37 cellular contexts compared by ENCODE assay signal in the genomic region with DNA sequence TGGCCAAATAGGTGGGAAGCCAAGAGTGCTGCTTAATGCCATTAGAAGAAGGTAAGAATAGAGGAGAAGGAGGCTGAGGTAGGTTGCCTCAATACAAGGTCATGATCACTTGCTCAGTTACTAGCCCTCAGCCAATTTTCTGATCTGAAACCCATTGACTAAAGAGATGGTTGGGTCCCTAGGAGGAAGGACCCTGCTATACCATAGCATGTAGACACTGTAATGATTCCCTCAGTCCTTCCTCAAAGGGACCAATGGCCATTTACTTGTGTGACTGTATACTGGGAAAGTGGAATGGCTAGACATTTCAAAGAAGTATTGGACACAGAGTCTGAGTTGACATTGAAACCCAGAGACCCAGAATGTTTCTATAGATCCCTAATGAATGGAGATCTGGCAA.
A peak's percentile ranks its signal among the peaks of the same experiment; 100 is the strongest.
DNase-seq lines count a peak whose midpoint lies in the region; ATAC-seq, FAIRE-seq and TF ChIP-seq lines count a peak whose summit lies in the region.
"Had no signal": no experiment of that assay in that cellular context is flagged by ENCODE, and none has a peak within 500 bp of the region (broad histone marks: within the 10 kb centered on the region; RNA-seq: fewer than 3 reads in every experiment).

No MANE protein-coding gene starts in this region.

- H3K4me3 Mint-ChIP-seq in activated CD4-positive, alpha-beta T cell treated with anti-CD3 and anti-CD28 coated beads, Interleukin-2, amount 10 ng/mL, durations not matched to agents 24 days and 14 days = no peak overlapping the region
- H3K4me3 Mint-ChIP-seq: B cell; CD14-positive monocyte; CD4-positive, alpha-beta memory T cell; CD4-positive, alpha-beta T cell; CD4-positive, CD25-positive, alpha-beta regulatory T cell; CD8-positive, alpha-beta memory T cell; CD8-positive, alpha-beta T cell had no signal

- no peak overlapping the region for H3K4me2 ChIP-seq in osteoblast (ENCODE audit: insufficient read depth, low read length)
- H3K4me2 ChIP-seq: A549; BLaER1; BLaER1 treated with 17β-estradiol and CSF1 and Interleukin-3, amounts not matched to agents 10 nM and 100 nM had no signal

- no peak for TF ChIP-seq CTCF in bronchial epithelial cell (IDR thresholded peaks at IDR 0.05; ENCODE audit: insufficient read depth, low read length, severe bottlenecking)
- no peak for TF ChIP-seq CTCF in esophagus muscularis mucosa (IDR thresholded peaks at IDR 0.05)
- TF ChIP-seq CTCF in osteoblast (IDR thresholded peaks at IDR 0.05; ENCODE audit: extremely low read depth, low read depth, low read length) = no peak
- no peak for TF ChIP-seq CTCF in GM13977 (IDR thresholded peaks at IDR 0.05; ENCODE audit: extremely low read depth, insufficient read depth, missing control alignments)

- DNase-seq in activated CD4-positive, alpha-beta T cell treated with anti-CD3 and anti-CD28 coated beads, Interleukin-2, amount 10 ng/mL, durations not matched to agents 24 days and 14 days = peak; percentile 5
- DNase-seq in activated CD4-positive, alpha-beta T cell treated with anti-CD3 and anti-CD28 coated beads for 4 hours = no peak
- DNase-seq in bronchial epithelial cell (ENCODE audit: low read depth) (no peak), esophagus muscularis mucosa (ENCODE audit: extremely low spot score) (peak; percentile 68), osteoblast (ENCODE audit: insufficient read length, low spot score, missing footprints) (peak; percentile 52), GM13977 (ENCODE audit: low spot score) (no peak), Right ventricle myocardium superior (no peak), NCI-H2171 (lab: John Stamatoyannopoulos, UW) (no peak)
- DNase-seq: 8988T; ACHN; AML-193; BE2C; C1 segment of cervical spinal cord; Caco-2; Calu3; CD4-positive, alpha-beta memory T cell; CD4-positive, alpha-beta T cell; CD4-positive, CD25-positive, alpha-beta regulatory T cell; CD8-positive, alpha-beta memory T cell; CD8-positive, alpha-beta T cell; COR-L47; DMS 273 treated with DMSO at 0.1 percent for 48 hours; DMS153; DMS53; DMS79; DMS79 treated with DMSO at 0.1 percent for 48 hours; DND-41; EL had no signal

- H3K27ac Mint-ChIP-seq in activated CD4-positive, alpha-beta T cell treated with anti-CD3 and anti-CD28 coated beads, Interleukin-2, amount 10 ng/mL, durations not matched to agents 24 days and 14 days = no peak overlapping the region
- H3K27ac Mint-ChIP-seq: B cell; CD14-positive monocyte; CD4-positive, alpha-beta memory T cell; CD4-positive, alpha-beta T cell; CD4-positive, CD25-positive, alpha-beta regulatory T cell; CD8-positive, alpha-beta memory T cell; CD8-positive, alpha-beta T cell had no signal

- H4K20me1 ChIP-seq in osteoblast (ENCODE audit: insufficient read depth, low read length) = no peaks in the 10 kb centered on the region
- H4K20me1 ChIP-seq: BLaER1; BLaER1 treated with 17β-estradiol and CSF1 and Interleukin-3, amounts not matched to agents 10 nM and 100 nM had no signal

- TF ChIP-seq POLR2A in esophagus muscularis mucosa (IDR thresholded peaks at IDR 0.05; ENCODE audit: low read depth) = no peak

- ATAC-seq in Right ventricle myocardium superior (ENCODE audit: poor library complexity) = no peak
- ATAC-seq: A549; CD8-positive, alpha-beta T cell had no signal

- no peaks in the 10 kb centered on the region for H3K27me3 Mint-ChIP-seq in activated CD4-positive, alpha-beta T cell treated with anti-CD3 and anti-CD28 coated beads, Interleukin-2, amount 10 ng/mL, durations not matched to agents 24 days and 14 days

- H3K36me3 Mint-ChIP-seq in activated CD4-positive, alpha-beta T cell treated with anti-CD3 and anti-CD28 coated beads, Interleukin-2, amount 10 ng/mL, durations not matched to agents 24 days and 14 days (ENCODE audit: low read depth) = no peaks in the 10 kb centered on the region
- H3K36me3 Mint-ChIP-seq: CD14-positive monocyte; CD4-positive, alpha-beta memory T cell; CD4-positive, CD25-positive, alpha-beta regulatory T cell; CD8-positive, alpha-beta memory T cell; CD8-positive, alpha-beta T cell had no signal

- TF ChIP-seq EP300 in esophagus muscularis mucosa (IDR thresholded peaks at IDR 0.05) = no peak

- H3K9me3 ChIP-seq in esophagus muscularis mucosa (no peaks in the 10 kb centered on the region), osteoblast (ENCODE audit: low read depth, low read length) (no peaks in the 10 kb centered on the region)
- H3K9me3 ChIP-seq: A549, BE2C, BLaER1, Caco-2 had no signal

- in situ Hi-C loops in GM13977 (cut with MboI; ENCODE audit: low pct_unique_long_range_greater_than_20kb, low sequenced_read_pairs, unreplicated experiment) = no loop called here

- no peak overlapping the region for H2AFZ ChIP-seq in osteoblast (ENCODE audit: low read length)

- H3K4me3 ChIP-seq in bronchial epithelial cell (ENCODE audit: low read depth, low read length) (no peak overlapping the region), esophagus muscularis mucosa (no peak overlapping the region), osteoblast (ENCODE audit: insufficient read depth, low read length) (no peak overlapping the region)
- H3K4me3 ChIP-seq: A549; BLaER1; BLaER1 treated with 17β-estradiol and CSF1 and Interleukin-3, amounts not matched to agents 10 nM and 100 nM had no signal

- H3K36me3 ChIP-seq in bronchial epithelial cell (ENCODE audit: control insufficient read depth, insufficient read depth, low read length) (no peaks in the 10 kb centered on the region), esophagus muscularis mucosa (no peaks in the 10 kb centered on the region), osteoblast (ENCODE audit: insufficient read depth, low read length) (no peaks in the 10 kb centered on the region)
- H3K36me3 ChIP-seq: BE2C; BLaER1; BLaER1 treated with 17β-estradiol and CSF1 and Interleukin-3, amounts not matched to agents 10 nM and 100 nM had no signal

- H3K4me1 ChIP-seq in esophagus muscularis mucosa = no peaks in the 10 kb centered on the region
- H3K4me1 ChIP-seq in osteoblast (ENCODE audit: insufficient read depth, low read length) = no peaks in the 10 kb centered on the region
- H3K4me1 ChIP-seq: A549, Caco-2 had no signal

- H3K27me3 ChIP-seq in bronchial epithelial cell (ENCODE audit: control insufficient read depth, insufficient read depth, low read length) (no peaks in the 10 kb centered on the region), esophagus muscularis mucosa (no peaks in the 10 kb centered on the region), osteoblast (ENCODE audit: insufficient read depth, low read length) (peaks cover 17% of the 10 kb centered on the region)
- H3K27me3 ChIP-seq: BE2C; BLaER1; BLaER1 treated with 17β-estradiol and CSF1 and Interleukin-3, amounts not matched to agents 10 nM and 100 nM had no signal

- H3K27ac ChIP-seq in esophagus muscularis mucosa (replicated peaks in 1 of 4) (no peak overlapping the region), osteoblast (ENCODE audit: low read depth, low read length) (no peak overlapping the region)
- H3K27ac ChIP-seq: 22Rv1; A549; BLaER1; BLaER1 treated with 17β-estradiol and CSF1 and Interleukin-3, amounts not matched to agents 10 nM and 100 nM; C4-2B had no signal

- no peaks in the 10 kb centered on the region for H3K79me2 ChIP-seq in osteoblast (ENCODE audit: insufficient read depth, low read length)

- intact Hi-C loops in activated CD4-positive, alpha-beta T cell treated with anti-CD3 and anti-CD28 coated beads, Interleukin-2, amount 10 ng/mL, durations not matched to agents 24 days and 14 days (cut with micrococcal nuclease) = no loop called here
- intact Hi-C loops in esophagus muscularis mucosa (cut with DNase I) = no loop called here
- intact Hi-C loops in Right ventricle myocardium superior (cut with DNase I) = no loop called here

- H3K4me1 Mint-ChIP-seq in activated CD4-positive, alpha-beta T cell treated with anti-CD3 and anti-CD28 coated beads, Interleukin-2, amount 10 ng/mL, durations not matched to agents 24 days and 14 days = no peaks in the 10 kb centered on the region
- H3K4me1 Mint-ChIP-seq: B cell; CD14-positive monocyte; CD4-positive, alpha-beta memory T cell; CD4-positive, CD25-positive, alpha-beta regulatory T cell; CD8-positive, alpha-beta memory T cell had no signal

- FAIRE-seq in bronchial epithelial cell (lab: Jason Lieb, UNC) = peak; percentile 52
- FAIRE-seq: A204.1, A549, D721Med had no signal

- H3K9me3 Mint-ChIP-seq in activated CD4-positive, alpha-beta T cell treated with anti-CD3 and anti-CD28 coated beads, Interleukin-2, amount 10 ng/mL, durations not matched to agents 24 days and 14 days = no peaks in the 10 kb centered on the region
- H3K9me3 Mint-ChIP-seq: CD4-positive, alpha-beta T cell; CD8-positive, alpha-beta memory T cell; CD8-positive, alpha-beta T cell had no signal

Comparison
In these comparisons a context has a peak if more than half of its experiments do, and no peak if none do; other contexts are left out.
1. DNase-seq: peak in activated CD4-positive, alpha-beta T cell treated with anti-CD3 and anti-CD28 coated beads, Interleukin-2, amount 10 ng/mL, durations not matched to agents 24 days and 14 days (single experiment), esophagus muscularis mucosa (single experiment) and osteoblast (single experiment); none in activated CD4-positive, alpha-beta T cell treated with anti-CD3 and anti-CD28 coated beads for 4 hours (0 of 2), bronchial epithelial cell (single experiment), GM13977 (single experiment), Right ventricle myocardium superior (single experiment) and NCI-H2171 (single experiment).